ENCODE assay signal across 13 cellular contexts in genomic region chr5:66239034-66239433, GRCh38.
DNase-seq lines count a peak whose midpoint lies in the region; ATAC-seq and TF ChIP-seq lines count a peak whose summit lies in the region.
"Had no signal": no experiment of that assay in that cellular context is flagged by ENCODE, and none has a peak within 500 bp of the region (broad histone marks: within the 10 kb centered on the region; RNA-seq: fewer than 3 reads in every experiment).

No MANE protein-coding gene starts in this region.

- no TSS peak for BruUV-seq in Panc1 (replicated peaks; lab: Mats Ljungman, UMichigan)

- no peak overlapping the region for H2BK15ac ChIP-seq in H9 (ENCODE audit: low read depth, low read length)

- H4K5ac ChIP-seq in H9 (ENCODE audit: insufficient read length, low read depth, low read length), result no peak overlapping the region

- CTCF ChIA-PET in Panc1 (lab: Charles Lee), result no interaction called here
- CTCF ChIA-PET in CD8-positive, alpha-beta T cell (lab: Charles Lee), result no interaction called here

- in situ Hi-C loops in Panc1 (cut with HindIII; ENCODE audit: low pct_unique_long_range_greater_than_20kb, low sequenced_read_pairs), result no loop called here

- H3K27me3 ChIP-seq in H9 (ENCODE audit: insufficient read depth, low read length) (no peaks in the 10 kb centered on the region), Panc1 (ENCODE audit: control insufficient read depth, insufficient read depth, low read length) (peaks cover 20% of the 10 kb centered on the region), foreskin keratinocyte (peaks cover 26% of the 10 kb centered on the region)
- no peaks in the 10 kb centered on the region for H3K27me3 ChIP-seq in CD8-positive, alpha-beta T cell (ENCODE audit: insufficient read depth, low read length)
- H3K27me3 ChIP-seq: esophagus squamous epithelium, vagina had no signal

- no peak overlapping the region for H2AK5ac ChIP-seq in H9 (ENCODE audit: insufficient read length, low read length)

- POLR2A ChIA-PET in Panc1 (lab: Charles Lee), result no interaction called here
- POLR2A ChIA-PET in CD8-positive, alpha-beta T cell (lab: Charles Lee), result no interaction called here

- no peak overlapping the region for H3K4ac ChIP-seq in H9 (ENCODE audit: low read depth, low read length)

- H3K79me1 ChIP-seq in H9 (ENCODE audit: insufficient read depth, low read depth, low read length, poor library complexity, severe bottlenecking), result no peaks in the 10 kb centered on the region

- H2BK12ac ChIP-seq in H9 (ENCODE audit: insufficient read length, low read depth, low read length), result no peak overlapping the region

- H3K4me2 ChIP-seq in H9 (ENCODE audit: insufficient read depth, insufficient read length, low read length), result no peak overlapping the region

- H4K91ac ChIP-seq in H9 (ENCODE audit: insufficient read length, low read depth, low read length), result no peak overlapping the region

- H2BK120ac ChIP-seq in H9 (ENCODE audit: low read depth, low read length, poor library complexity, severe bottlenecking), result no peak overlapping the region

- no peak overlapping the region for H3K18ac ChIP-seq in H9 (ENCODE audit: insufficient read length, low read depth, low read length)

- H3K27me3 Mint-ChIP-seq in H9 (ENCODE audit: low read depth), result no peaks in the 10 kb centered on the region
- H3K27me3 Mint-ChIP-seq in CD8-positive, alpha-beta T cell (ENCODE audit: low read depth), result peaks cover 5% of the 10 kb centered on the region

- no peak overlapping the region for H3K56ac ChIP-seq in H9 (ENCODE audit: insufficient read length, low read depth, low read length)

- no peaks in the 10 kb centered on the region for H3K36me3 ChIP-seq in Panc1 (ENCODE audit: control insufficient read depth, insufficient read depth, low read length)
- H3K36me3 ChIP-seq in CD8-positive, alpha-beta T cell (ENCODE audit: insufficient read depth, low read length), result no peaks in the 10 kb centered on the region
- H3K36me3 ChIP-seq: esophagus squamous epithelium, lower lobe of right lung, vagina had no signal

- no peaks in the 10 kb centered on the region for H3K36me3 Mint-ChIP-seq in H9 (ENCODE audit: insufficient read depth in 1 of 3, low read depth in 3 of 3)
- H3K36me3 Mint-ChIP-seq in CD8-positive, alpha-beta T cell, result no peaks in the 10 kb centered on the region

- no CpG with 5 or more reads among the region's 1 CpG for WGBS in H9 (ENCODE audit: extremely low coverage, insufficient read length, low lambda C conversion rate)

- peak; percentile 16 for DNase-seq in COR-L47 (lab: John Stamatoyannopoulos, UW)
- DNase-seq in H9, result no peak
- no peak for DNase-seq in Panc1 (ENCODE audit: low read depth, low spot score)
- DNase-seq in foreskin keratinocyte, result peak in 1 of 2 donors; percentile 20
- DNase-seq in dedifferentiated amniotic fluid mesenchymal stem cell (ENCODE audit: extremely low spot score), result no peak
- DNase-seq in CD8-positive, alpha-beta T cell, result no peak
- DNase-seq in activated CD4-positive, alpha-beta T cell treated with anti-CD3 and anti-CD28 coated beads for 48 hours, result no peak
- DNase-seq: esophagus squamous epithelium, lower lobe of right lung, NCI-H446 had no signal

- no peak overlapping the region for H2BK20ac ChIP-seq in H9 (ENCODE audit: low read depth, low read length, poor library complexity, severe bottlenecking)

- H2BK5ac ChIP-seq in H9 (ENCODE audit: insufficient read length, low read length), result no peak overlapping the region

- ATAC-seq in Panc1 (no peak), foreskin keratinocyte (no peak), GM21619 (IDR thresholded peaks at IDR 0.05; ENCODE audit: unreplicated experiment) (no peak)
- no peak for ATAC-seq in CD8-positive, alpha-beta T cell
- ATAC-seq: lower lobe of right lung had no signal

- peaks cover 0 to 3% of the 10 kb centered on the region in 2 experiments; a peak in 1 of 4 replicates for H3K4me1 Mint-ChIP-seq in H9
- H3K4me1 Mint-ChIP-seq in CD8-positive, alpha-beta T cell (ENCODE audit: low read depth), result no peaks in the 10 kb centered on the region

- H3K4me1 ChIP-seq in H9 (ENCODE audit: insufficient read depth, low read length) (no peaks in the 10 kb centered on the region), Panc1 (ENCODE audit: control insufficient read depth, insufficient read depth, low read length) (no peaks in the 10 kb centered on the region), foreskin keratinocyte (no peaks in the 10 kb centered on the region)
- no peaks in the 10 kb centered on the region for H3K4me1 ChIP-seq in CD8-positive, alpha-beta T cell (ENCODE audit: insufficient read depth, low read length)
- H3K4me1 ChIP-seq: lower lobe of right lung, vagina had no signal

- no peak overlapping the region for H3K27ac Mint-ChIP-seq in H9
- no peak overlapping the region for H3K27ac Mint-ChIP-seq in CD8-positive, alpha-beta T cell
- H3K27ac Mint-ChIP-seq: T-helper 1 cell treated with Interleukin-12 subunit alpha and Interleukin-12 subunit beta and Interleukin-4 antibody, amounts not matched to agents 30 μg/mL and 1 μg/mL, for 36 hours had no signal

- no peak overlapping the region for H2AFZ ChIP-seq in H9 (ENCODE audit: low read length)

- H3K9me3 Mint-ChIP-seq in H9, result no peaks in the 10 kb centered on the region
- H3K9me3 Mint-ChIP-seq in CD8-positive, alpha-beta T cell, result no peaks in the 10 kb centered on the region
- H3K9me3 Mint-ChIP-seq: T-helper 1 cell treated with Interleukin-12 subunit alpha and Interleukin-12 subunit beta and Interleukin-4 antibody, amounts not matched to agents 30 μg/mL and 1 μg/mL, for 36 hours had no signal

- H3K79me2 ChIP-seq in H9 (ENCODE audit: insufficient read depth, low read length), result no peaks in the 10 kb centered on the region

- H3T11ph ChIP-seq in H9 (ENCODE audit: low read length), result no peak overlapping the region

- H3K9me3 ChIP-seq in H9 (ENCODE audit: control insufficient read depth, low read depth, low read length) (no peaks in the 10 kb centered on the region), Panc1 (ENCODE audit: control insufficient read depth, insufficient read depth, low read depth, low read length) (no peaks in the 10 kb centered on the region)
- no peaks in the 10 kb centered on the region for H3K9me3 ChIP-seq in CD8-positive, alpha-beta T cell (ENCODE audit: low read length)
- H3K9me3 ChIP-seq: esophagus squamous epithelium, lower lobe of right lung, vagina had no signal

- H4K20me1 ChIP-seq in H9 (ENCODE audit: control insufficient read depth, insufficient read depth, insufficient read length), result no peaks in the 10 kb centered on the region

- no peaks in the 10 kb centered on the region for H3K23me2 ChIP-seq in H9 (ENCODE audit: insufficient read length, low read depth, low read length, poor library complexity, severe bottlenecking)

- intact Hi-C loops in Panc1 (cut with micrococcal nuclease; ENCODE audit: unreplicated experiment), result no loop called here
- intact Hi-C loops in CD8-positive, alpha-beta T cell (cut with DNase I, micrococcal nuclease), result no loop called here

- H3K14ac ChIP-seq in H9 (ENCODE audit: insufficient read depth, low read length), result no peak overlapping the region

- TF ChIP-seq CTCF in H9 (conservative IDR thresholded peaks at IDR 0.05) (peak; percentile 64), Panc1 (IDR thresholded peaks at IDR 0.05) (peak; percentile 49), foreskin keratinocyte (conservative IDR thresholded peaks at IDR 0.05) (peak; percentile 68)
- TF ChIP-seq CTCF in CD8-positive, alpha-beta T cell (IDR thresholded peaks at IDR 0.05), result no peak

- H3K4me3 Mint-ChIP-seq in H9, result no peak overlapping the region
- no peak overlapping the region for H3K4me3 Mint-ChIP-seq in CD8-positive, alpha-beta T cell
- H3K4me3 Mint-ChIP-seq: T-helper 1 cell treated with Interleukin-12 subunit alpha and Interleukin-12 subunit beta and Interleukin-4 antibody, amounts not matched to agents 30 μg/mL and 1 μg/mL, for 36 hours had no signal

- H3K4me3 ChIP-seq in Panc1 (ENCODE audit: low read depth in 2 of 2, low read length in 2 of 2), result no peak overlapping the region
- no peak overlapping the region for H3K4me3 ChIP-seq in CD8-positive, alpha-beta T cell (ENCODE audit: low read depth, low read length)
- H3K4me3 ChIP-seq: esophagus squamous epithelium, lower lobe of right lung, vagina had no signal

- H3K9ac ChIP-seq in H9 (ENCODE audit: extremely low read depth, insufficient read length, low read length), result no peak overlapping the region

- H4K8ac ChIP-seq in H9 (replicated peaks; ENCODE audit: insufficient read length, low read depth, low read length), result no peak overlapping the region

- H3K23ac ChIP-seq in H9 (ENCODE audit: insufficient read length, low read depth, low read length), result no peak overlapping the region

- no peak overlapping the region for H3K27ac ChIP-seq in H9 (ENCODE audit: insufficient read length, low read depth, low read length)
- H3K27ac ChIP-seq in Panc1 (ENCODE audit: low read length), result no peak overlapping the region
- no peak overlapping the region for H3K27ac ChIP-seq in foreskin keratinocyte
- H3K27ac ChIP-seq in CD8-positive, alpha-beta T cell (ENCODE audit: low read depth, low read length), result no peak overlapping the region
- H3K27ac ChIP-seq: esophagus squamous epithelium, lower lobe of right lung, vagina had no signal
